In the genomic region with DNA sequence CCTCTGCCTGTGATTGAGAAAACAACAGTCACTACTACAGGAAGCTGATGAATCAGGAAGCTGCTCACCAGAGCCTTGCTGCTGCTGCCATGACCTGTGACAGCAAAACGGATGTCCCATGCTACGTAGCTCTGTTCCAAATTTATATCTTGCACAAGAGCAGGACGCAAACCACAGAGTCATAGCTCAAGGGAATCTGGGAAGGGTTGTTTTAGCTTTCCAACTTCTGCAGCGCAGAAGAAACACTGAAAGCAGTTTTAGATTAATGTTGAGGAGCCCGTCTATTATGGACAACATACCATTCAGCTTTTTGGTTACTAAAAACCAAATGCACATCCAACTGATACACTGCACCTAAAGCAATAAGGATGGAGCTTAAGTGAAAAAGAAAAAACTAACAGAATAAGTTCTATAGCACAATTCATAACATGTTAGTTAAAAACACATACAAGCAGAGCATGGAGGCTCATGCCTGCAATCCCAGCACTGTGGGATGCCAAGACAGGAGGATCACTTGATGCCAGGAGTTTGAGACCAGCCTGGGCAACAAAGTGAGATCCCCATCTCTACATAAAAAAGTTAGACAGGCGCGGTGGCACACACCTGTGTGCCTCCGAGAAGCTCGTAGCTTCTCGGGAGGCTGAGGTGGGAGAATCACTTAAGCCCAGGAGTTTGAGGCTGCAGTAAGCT, we compare ENCODE assay signal across 8 cellular contexts. TPM values are rescaled to one million over a fixed set of nuclear protein-coding genes. Genes with fewer than 3 reads are reported as not detected.
DNase-seq lines count a peak whose midpoint lies in the region; ATAC-seq and TF ChIP-seq lines count a peak whose summit lies in the region.

No MANE protein-coding gene starts in this region.

- H3K4me2 ChIP-seq in Karpas-422 (ENCODE audit: low read depth, low read length, poor library complexity, severe bottlenecking): no peak overlapping the region

- H3K4me1 Mint-ChIP-seq in naive thymus-derived CD4-positive, alpha-beta T cell: peaks cover 12 to 22% (median 16%) of the 10 kb centered on the region in 7 donors

- H3K9me3 ChIP-seq in Karpas-422 (ENCODE audit: low read length) (no peaks in the 10 kb centered on the region), upper lobe of left lung (no peaks in the 10 kb centered on the region)
- no peaks in the 10 kb centered on the region for H3K9me3 ChIP-seq in naive thymus-derived CD4-positive, alpha-beta T cell (ENCODE audit: control insufficient read depth in 2 of 3, low read length in 3 of 3)

- TF ChIP-seq CTCF in upper lobe of left lung (IDR thresholded peaks at IDR 0.05): no peak

- H3K4me3 ChIP-seq in Karpas-422 (ENCODE audit: low read length): no peak overlapping the region
- peak overlapping the region; percentile 25 for H3K4me3 ChIP-seq in naive thymus-derived CD4-positive, alpha-beta T cell (ENCODE audit: low read length)
- H3K4me3 ChIP-seq in upper lobe of left lung: no peak overlapping the region

- H3K9me2 ChIP-seq in Karpas-422 (replicated peaks; ENCODE audit: insufficient read depth, low read length): no peaks in the 10 kb centered on the region

- H3K27me3 ChIP-seq in Karpas-422 (ENCODE audit: low read length) (no peaks in the 10 kb centered on the region), upper lobe of left lung (no peaks in the 10 kb centered on the region)
- no peaks in the 10 kb centered on the region for H3K27me3 ChIP-seq in naive thymus-derived CD4-positive, alpha-beta T cell (ENCODE audit: control insufficient read depth in 2 of 2, insufficient read depth in 2 of 2, low read length in 2 of 2)

- DNase-seq in AG20443 (ENCODE audit: low spot score) (peak; percentile 96), Karpas-422 (no peak), epithelial cell of prostate (ENCODE audit: low read depth, low spot score) (no peak), upper lobe of left lung (peak in 1 of 2 donors; percentile 87), NCI-H1092 treated with DMSO at 0.1 percent for 48 hours (lab: John Stamatoyannopoulos, UW) (no peak)
- peak; percentile 57 for DNase-seq in activated CD4-positive, alpha-beta T cell treated with anti-CD3 and anti-CD28 coated beads for 48 hours
- DNase-seq in naive thymus-derived CD4-positive, alpha-beta T cell: peak in 8 of 9 donors; percentile 27 to 71 (median 64)

- peak; percentile 95 for ATAC-seq in naive thymus-derived CD4-positive, alpha-beta T cell
- ATAC-seq in upper lobe of left lung (ENCODE audit: low FRiP score in 2 of 2) (peak; percentile 79 to 95), GM19463 (IDR thresholded peaks at IDR 0.05; ENCODE audit: unreplicated experiment) (no peak)

- 0 out of 2 replicates have a peak overlapping the region, but pooled peaks have one; percentile 3 for H2AFZ ChIP-seq in Karpas-422 (ENCODE audit: low read length)

- no peak for TF ChIP-seq POLR2A in upper lobe of left lung (IDR thresholded peaks at IDR 0.05)

- CTCF ChIA-PET in naive thymus-derived CD4-positive, alpha-beta T cell (lab: Charles Lee): interaction anchor here (0.8 to 1.6 kb wide), 7 partner anchors 9 to 107 kb away, joined by 3 to 12 read pairs (median 3); no protein-coding TSS in a partner anchor

- POLR2A ChIA-PET in naive thymus-derived CD4-positive, alpha-beta T cell (lab: Charles Lee): interaction anchor here (0.6 to 1.9 kb wide), 4 partner anchors 19 to 946 kb away, joined by 3 to 12 read pairs (median 3); no protein-coding TSS in a partner anchor

- H3K27me3 Mint-ChIP-seq in naive thymus-derived CD4-positive, alpha-beta T cell: peaks cover 0 to 2% (median 0%) of the 10 kb centered on the region in 5 donors

- H3K27ac ChIP-seq in Karpas-422 (ENCODE audit: low read length): no peak overlapping the region
- peak overlapping the region; percentile 24 for H3K27ac ChIP-seq in epithelial cell of prostate
- H3K27ac ChIP-seq in naive thymus-derived CD4-positive, alpha-beta T cell (ENCODE audit: low read depth, low read length): peak overlapping the region; percentile 1
- peak overlapping the region; percentile 42 to 83 (median 58) for H3K27ac ChIP-seq in upper lobe of left lung

- H3K27ac Mint-ChIP-seq in naive thymus-derived CD4-positive, alpha-beta T cell: peak overlapping the region; percentile 86 to 97 (median 95)

- no peaks in the 10 kb centered on the region for H3K4me1 ChIP-seq in Karpas-422 (ENCODE audit: low read length)
- H3K4me1 ChIP-seq in naive thymus-derived CD4-positive, alpha-beta T cell (ENCODE audit: control insufficient read depth in 2 of 2, insufficient read depth in 2 of 2, low read length in 2 of 2): peaks cover 0 to 5% of the 10 kb centered on the region in 2 donors
- peaks cover 9 to 16% (median 15%) of the 10 kb centered on the region in 4 donors for H3K4me1 ChIP-seq in upper lobe of left lung

- TF ChIP-seq EP300 in upper lobe of left lung (IDR thresholded peaks at IDR 0.05): peak in 3 of 4 donors; percentile 78 to 96 (median 83)

- H3K9ac ChIP-seq in Karpas-422 (ENCODE audit: low read length): no peak overlapping the region

- H3K9me3 Mint-ChIP-seq in naive thymus-derived CD4-positive, alpha-beta T cell: peaks cover 0 to 4% (median 0%) of the 10 kb centered on the region in 11 donors

- intact Hi-C loops in naive thymus-derived CD4-positive, alpha-beta T cell (cut with micrococcal nuclease): loop anchor here in 1 of 2 donors (1.0 kb wide), 1 partner anchor 120 kb away; the partner anchor contains the start of gene TAMALIN

- WGBS in upper lobe of left lung, 2 donors: 52 to 58% methylated on average over 10 of the region's 10 CpGs

- H4K20me1 ChIP-seq in Karpas-422 (ENCODE audit: insufficient read depth, low read depth, low read length): no peaks in the 10 kb centered on the region

- peaks cover 0 to 6% (median 0%) of the 10 kb centered on the region in 5 donors for H3K36me3 Mint-ChIP-seq in naive thymus-derived CD4-positive, alpha-beta T cell

- H3K79me2 ChIP-seq in Karpas-422 (ENCODE audit: low read length): no peaks in the 10 kb centered on the region

- peak overlapping the region; percentile 8 to 77 (median 62) for H3K4me3 Mint-ChIP-seq in naive thymus-derived CD4-positive, alpha-beta T cell

- H3K36me3 ChIP-seq in Karpas-422 (ENCODE audit: insufficient read depth, low read length) (no peaks in the 10 kb centered on the region), upper lobe of left lung (no peaks in the 10 kb centered on the region)
- no peaks in the 10 kb centered on the region for H3K36me3 ChIP-seq in naive thymus-derived CD4-positive, alpha-beta T cell (ENCODE audit: control insufficient read depth in 2 of 3, insufficient read depth in 3 of 3, low read length in 3 of 3)

RNA-seq across cellular contexts. Expression of gene ANKRD33, which starts 1.7 kb away (rescaled TPM):
- total RNA-seq in Karpas-422 (2014; rRNA removed; shearing (Covaris generic); ENCODE audit: low replicate concordance): not detected in 2 replicates
- total RNA-seq in naive thymus-derived CD4-positive, alpha-beta T cell: not detected
- polyA plus RNA-seq in naive thymus-derived CD4-positive, alpha-beta T cell: not detected
- total RNA-seq in upper lobe of left lung: not detected

RNA-seq across cellular contexts. Expression of gene ACVRL1, which starts 21.1 kb away (rescaled TPM):
- not detected in 2 replicates for total RNA-seq in Karpas-422 (2014; rRNA removed; shearing (Covaris generic); ENCODE audit: low replicate concordance)
- total RNA-seq in naive thymus-derived CD4-positive, alpha-beta T cell: under 1 TPM in 2 of 5 experiments, not detected in 3; 0.64 to 0.70 TPM
- not detected for polyA plus RNA-seq in naive thymus-derived CD4-positive, alpha-beta T cell
- 100 to 1,000 TPM in 4 of 6 donors, 10 to 100 TPM in 2; 62.9 to 265 (median 180) TPM for total RNA-seq in upper lobe of left lung

RNA-seq across cellular contexts. Expression of gene FIGNL2, which starts 37.6 kb away (rescaled TPM):
- not detected in 2 replicates for total RNA-seq in Karpas-422 (2014; rRNA removed; shearing (Covaris generic); ENCODE audit: low replicate concordance)
- 1 to 10 TPM in 4 of 5 experiments, under 1 TPM in 1; 0.22 to 2.1 (median 1.5) TPM for total RNA-seq in naive thymus-derived CD4-positive, alpha-beta T cell
- under 1 TPM in 1 of 2 donors, not detected in 1; 0.07 TPM for polyA plus RNA-seq in naive thymus-derived CD4-positive, alpha-beta T cell
- total RNA-seq in upper lobe of left lung: 1 to 10 TPM in 2 of 6 donors, under 1 TPM in 3, not detected in 1; 0.22 to 1.5 (median 0.39) TPM

Comparison
In these comparisons a context has a peak if more than half of its experiments do, and no peak if none do; other contexts are left out.
1. DNase-seq: peak in AG20443 (single experiment), activated CD4-positive, alpha-beta T cell treated with anti-CD3 and anti-CD28 coated beads for 48 hours (single experiment) and naive thymus-derived CD4-positive, alpha-beta T cell (8 of 9); none in Karpas-422 (single experiment), epithelial cell of prostate (single experiment) and NCI-H1092 treated with DMSO at 0.1 percent for 48 hours (single experiment).
2. RNA of gene ACVRL1, which starts 21.1 kb away (total RNA-seq): 62.9 to 265 TPM in upper lobe of left lung; 0.64 to 0.70 TPM in naive thymus-derived CD4-positive, alpha-beta T cell and not detected in Karpas-422; every median in the first group is over 10 times any median in the second.